ENCODE assay signal across 8 cellular contexts in the genomic region with DNA sequence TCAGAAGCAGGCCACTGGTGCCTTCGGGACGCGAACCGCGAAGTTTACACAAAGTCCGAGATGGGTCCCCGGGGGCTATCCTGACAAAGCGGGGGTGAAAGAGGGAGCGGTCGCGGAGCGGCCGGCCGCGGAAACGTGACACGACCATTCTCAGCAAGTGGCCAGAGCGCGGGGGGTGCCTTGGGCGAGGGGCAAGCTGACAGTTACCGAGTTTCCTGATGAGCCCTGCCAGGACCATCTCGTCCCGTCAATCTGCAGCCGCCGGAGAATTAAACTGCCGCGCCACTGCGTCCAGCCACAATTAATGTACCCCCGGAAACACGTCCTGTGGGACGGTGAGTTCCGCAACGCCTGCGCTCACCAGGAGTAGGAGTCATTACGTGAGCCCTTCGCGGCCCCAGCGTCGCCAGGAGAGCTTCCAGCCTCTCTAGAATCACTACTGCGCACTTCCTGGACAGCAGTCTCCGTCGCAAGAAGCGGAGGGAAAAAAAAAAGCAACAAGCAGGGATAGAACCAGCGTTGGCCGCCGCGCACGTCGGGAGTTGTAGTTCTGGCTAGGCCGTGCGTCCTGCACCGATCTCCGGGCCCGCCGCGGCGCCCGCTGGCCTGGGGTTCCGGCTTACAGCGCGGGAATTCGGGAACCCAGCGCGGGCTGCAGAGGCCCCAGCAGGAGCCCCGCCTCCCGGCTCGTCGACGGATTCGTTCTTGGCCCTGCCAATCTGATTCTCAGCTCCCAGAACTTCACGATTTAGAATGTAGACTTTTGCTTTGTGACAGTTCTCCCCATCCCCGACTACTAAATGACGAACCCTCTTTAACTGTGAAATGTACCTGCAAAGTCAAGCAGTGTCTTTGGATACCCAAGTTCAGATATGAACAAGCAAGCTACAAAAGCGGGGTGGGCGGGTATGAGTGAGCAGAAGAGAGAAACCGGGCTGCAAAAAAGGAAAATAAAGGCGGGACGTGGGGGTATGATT. TPM values are rescaled to one million over a fixed set of nuclear protein-coding genes. Genes with fewer than 3 reads are reported as not detected.
DNase-seq lines count a peak whose midpoint lies in the region; ATAC-seq and TF ChIP-seq lines count a peak whose summit lies in the region.

A gene with protein sequence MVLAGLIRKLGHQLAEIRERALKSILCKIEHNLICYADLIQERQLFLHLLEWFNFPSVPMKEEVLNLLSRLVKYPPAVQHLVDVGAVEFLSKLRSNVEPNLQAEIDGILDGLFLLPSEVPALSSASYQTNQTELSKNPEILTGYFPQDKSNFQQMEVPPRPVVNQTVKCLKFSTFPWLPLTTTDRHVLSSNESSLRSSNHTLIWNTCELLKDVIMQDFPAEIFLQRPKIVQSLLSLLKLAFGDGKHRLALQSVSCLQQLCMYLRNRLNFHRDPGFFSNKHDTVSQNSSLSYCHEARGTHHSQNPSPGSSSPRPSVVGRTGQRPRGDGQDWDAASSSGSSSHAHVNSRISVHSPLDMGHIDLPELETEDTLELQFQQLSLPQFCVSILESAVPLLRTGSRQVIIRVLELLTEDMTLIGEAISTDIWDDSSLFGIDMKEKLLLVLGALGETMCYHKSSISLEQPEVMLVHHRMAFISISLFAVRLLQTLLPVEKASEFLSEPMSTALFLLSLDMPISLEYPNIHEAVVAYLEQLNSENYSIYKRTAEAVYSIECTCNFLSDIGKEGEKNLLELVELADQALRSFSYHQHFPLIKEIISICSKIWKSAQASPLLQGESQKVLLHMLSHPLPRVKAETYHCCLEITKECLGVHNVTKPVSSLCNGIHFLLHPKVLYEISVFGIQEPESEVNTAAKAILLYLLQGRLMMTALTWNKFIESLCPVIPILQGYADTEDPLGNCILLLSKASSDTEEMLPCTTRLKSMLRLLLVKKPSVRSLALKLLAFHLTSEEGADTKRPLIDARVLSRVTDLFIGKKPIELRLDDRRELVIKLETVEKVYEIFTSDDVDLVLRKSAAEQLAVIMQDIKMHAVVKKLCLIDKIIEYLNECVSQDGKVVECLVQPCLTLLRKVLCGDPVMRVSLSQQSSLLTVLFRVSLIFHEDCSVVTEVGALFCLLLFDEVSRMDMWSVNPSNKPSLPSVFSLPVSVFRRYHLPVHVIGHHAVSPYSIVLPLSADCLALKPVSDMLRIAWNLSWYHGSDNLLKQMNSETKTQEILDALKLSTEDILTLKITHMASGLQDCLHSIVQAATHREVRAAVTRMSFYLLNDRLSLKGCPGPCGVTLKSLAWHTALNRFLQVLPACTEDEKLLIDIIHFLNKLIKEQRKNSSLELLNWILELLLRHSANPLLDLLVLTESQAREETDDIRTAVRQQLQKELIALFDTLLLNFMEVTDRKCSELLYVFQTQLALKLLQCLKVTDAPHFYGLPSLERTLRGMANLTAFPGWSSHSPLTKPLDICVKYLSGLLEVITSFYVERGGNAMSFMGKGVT (N-terminal part only) (minus strand): TSS at position 267 of the 977 bp plus-strand sequence. CDS start 29 bp downstream, at position 238.

- H3K4me3 ChIP-seq in AG04449 (ENCODE audit: low read depth, low read length) (peak within 1 kb of the TSS; percentile 85), cardiac fibroblast (replicated peaks in 1 of 2; ENCODE audit: low read depth in 2 of 2, low read length in 2 of 2) (peak within 1 kb of the TSS; percentile 78 to 85)

- H3K4me3 Mint-ChIP-seq in WTC11: peak within 1 kb of the TSS; percentile 99

- no peak for TF ChIP-seq CTCF in AG04449 (IDR thresholded peaks at IDR 0.05; ENCODE audit: insufficient read depth, low read length, missing control alignments)
- no peak for TF ChIP-seq CTCF in WTC11 (IDR thresholded peaks at IDR 0.05)
- no peak for TF ChIP-seq CTCF in cardiac fibroblast (IDR thresholded peaks at IDR 0.05; ENCODE audit: low read depth, low read length)

- peaks cover 16% of the 10 kb centered on the region for H3K36me3 Mint-ChIP-seq in WTC11

- H3K4me1 Mint-ChIP-seq in WTC11: peaks cover 15% of the 10 kb centered on the region

- CTCF ChIA-PET in AG04449 (lab: Yijun Ruan, JAX): interaction anchor here (1.1 to 2.7 kb wide), 6 partner anchors 11 to 249 kb away, joined by 3 to 18 read pairs (median 7); no protein-coding TSS in a partner anchor
- CTCF ChIA-PET in WTC11 (lab: Charles Lee): interaction anchor here (1.2 to 1.6 kb wide), 3 partner anchors 10 to 249 kb away, joined by 3 to 9 read pairs (median 7); no protein-coding TSS in a partner anchor

- ATAC-seq in GM18909 (IDR thresholded peaks at IDR 0.05; ENCODE audit: poor library complexity, unreplicated experiment) (peak; percentile 98), HG03175 (IDR thresholded peaks at IDR 0.05; ENCODE audit: unreplicated experiment) (peak; percentile 96), WTC11 (peak; percentile 99)

- POLR2A ChIA-PET in AG04449 (lab: Yijun Ruan, JAX): interaction anchor here (0.7 kb wide), 1 partner anchor 9 kb away, joined by 3 read pairs; no protein-coding TSS in a partner anchor
- POLR2A ChIA-PET in WTC11 (lab: Charles Lee): interaction anchor here (1.2 kb wide), 1 partner anchor 17 kb away, joined by 3 read pairs; no protein-coding TSS in a partner anchor

- H3K27ac Mint-ChIP-seq in WTC11: peak within 1 kb of the TSS; percentile 100

- H3K27me3 Mint-ChIP-seq in WTC11 (ENCODE audit: low read depth): no peaks in the 10 kb centered on the region; the same call in 1 of the 2 replicates

- DNase-seq in AG04449 (ENCODE audit: low read depth, low spot score): peak; percentile 76
- peak; percentile 78 for DNase-seq in NCI-H226
- peak; percentile 94 for DNase-seq in WTC11 (ENCODE audit: low spot score)
- DNase-seq in cardiac fibroblast (ENCODE audit: low read depth in 2 of 2): peak; percentile 97 to 98
- peak; percentile 92 for DNase-seq in iPS-NIHi7 (ENCODE audit: extremely low spot score)
- peak; percentile 91 for DNase-seq in smooth muscle cell of the brain vasculature (ENCODE audit: low read depth, low spot score)

- no peaks in the 10 kb centered on the region for H3K9me3 Mint-ChIP-seq in WTC11

TF ChIP-seq in WTC11, 78 proteins besides CTCF, POLR2A, EP300 and RAD21 (continues in another document):
- TF ChIP-seq ZNF416 (CRISPR knock-in tag; IDR thresholded peaks at IDR 0.05): no peak
- TF ChIP-seq, protein P1, sequence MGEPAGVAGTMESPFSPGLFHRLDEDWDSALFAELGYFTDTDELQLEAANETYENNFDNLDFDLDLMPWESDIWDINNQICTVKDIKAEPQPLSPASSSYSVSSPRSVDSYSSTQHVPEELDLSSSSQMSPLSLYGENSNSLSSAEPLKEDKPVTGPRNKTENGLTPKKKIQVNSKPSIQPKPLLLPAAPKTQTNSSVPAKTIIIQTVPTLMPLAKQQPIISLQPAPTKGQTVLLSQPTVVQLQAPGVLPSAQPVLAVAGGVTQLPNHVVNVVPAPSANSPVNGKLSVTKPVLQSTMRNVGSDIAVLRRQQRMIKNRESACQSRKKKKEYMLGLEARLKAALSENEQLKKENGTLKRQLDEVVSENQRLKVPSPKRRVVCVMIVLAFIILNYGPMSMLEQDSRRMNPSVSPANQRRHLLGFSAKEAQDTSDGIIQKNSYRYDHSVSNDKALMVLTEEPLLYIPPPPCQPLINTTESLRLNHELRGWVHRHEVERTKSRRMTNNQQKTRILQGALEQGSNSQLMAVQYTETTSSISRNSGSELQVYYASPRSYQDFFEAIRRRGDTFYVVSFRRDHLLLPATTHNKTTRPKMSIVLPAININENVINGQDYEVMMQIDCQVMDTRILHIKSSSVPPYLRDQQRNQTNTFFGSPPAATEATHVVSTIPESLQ (CRISPR knock-in tag; IDR thresholded peaks at IDR 0.05): no peak
- no peak for TF ChIP-seq MXD4 (CRISPR knock-in tag; IDR thresholded peaks at IDR 0.05; ENCODE audit: borderline replicate concordance)
- TF ChIP-seq TEAD4 (CRISPR knock-in tag; IDR thresholded peaks at IDR 0.05): no peak
- no peak for TF ChIP-seq RORB (CRISPR knock-in tag; IDR thresholded peaks at IDR 0.05)
- TF ChIP-seq ZNF263 (CRISPR knock-in tag; IDR thresholded peaks at IDR 0.05; ENCODE audit: low read depth): no peak
- no peak for TF ChIP-seq EMX1 (CRISPR knock-in tag; IDR thresholded peaks at IDR 0.05)
- TF ChIP-seq, protein P2, sequence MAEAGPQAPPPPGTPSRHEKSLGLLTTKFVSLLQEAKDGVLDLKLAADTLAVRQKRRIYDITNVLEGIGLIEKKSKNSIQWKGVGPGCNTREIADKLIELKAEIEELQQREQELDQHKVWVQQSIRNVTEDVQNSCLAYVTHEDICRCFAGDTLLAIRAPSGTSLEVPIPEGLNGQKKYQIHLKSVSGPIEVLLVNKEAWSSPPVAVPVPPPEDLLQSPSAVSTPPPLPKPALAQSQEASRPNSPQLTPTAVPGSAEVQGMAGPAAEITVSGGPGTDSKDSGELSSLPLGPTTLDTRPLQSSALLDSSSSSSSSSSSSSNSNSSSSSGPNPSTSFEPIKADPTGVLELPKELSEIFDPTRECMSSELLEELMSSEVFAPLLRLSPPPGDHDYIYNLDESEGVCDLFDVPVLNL (CRISPR knock-in tag; IDR thresholded peaks at IDR 0.05; ENCODE audit: borderline replicate concordance, low read depth): peak; percentile 95
- TF ChIP-seq NR1H2 (CRISPR knock-in tag; IDR thresholded peaks at IDR 0.05): no peak
- peak; percentile 34; the same call in 1 of the 2 replicates for TF ChIP-seq ETV6 (CRISPR knock-in tag; IDR thresholded peaks at IDR 0.05)
- TF ChIP-seq, protein P3, sequence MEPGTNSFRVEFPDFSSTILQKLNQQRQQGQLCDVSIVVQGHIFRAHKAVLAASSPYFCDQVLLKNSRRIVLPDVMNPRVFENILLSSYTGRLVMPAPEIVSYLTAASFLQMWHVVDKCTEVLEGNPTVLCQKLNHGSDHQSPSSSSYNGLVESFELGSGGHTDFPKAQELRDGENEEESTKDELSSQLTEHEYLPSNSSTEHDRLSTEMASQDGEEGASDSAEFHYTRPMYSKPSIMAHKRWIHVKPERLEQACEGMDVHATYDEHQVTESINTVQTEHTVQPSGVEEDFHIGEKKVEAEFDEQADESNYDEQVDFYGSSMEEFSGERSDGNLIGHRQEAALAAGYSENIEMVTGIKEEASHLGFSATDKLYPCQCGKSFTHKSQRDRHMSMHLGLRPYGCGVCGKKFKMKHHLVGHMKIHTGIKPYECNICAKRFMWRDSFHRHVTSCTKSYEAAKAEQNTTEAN (CRISPR knock-in tag; IDR thresholded peaks at IDR 0.05): peak; percentile 92
- TF ChIP-seq TEAD1 (CRISPR knock-in tag; IDR thresholded peaks at IDR 0.05): no peak
- 0 out of 2 replicates have a peak, but pooled peaks have one; percentile 26 for TF ChIP-seq SMAD4 (CRISPR knock-in tag; IDR thresholded peaks at IDR 0.05)
- no peak for TF ChIP-seq SMAD3 (CRISPR knock-in tag; IDR thresholded peaks at IDR 0.05; ENCODE audit: borderline replicate concordance)
- no peak for TF ChIP-seq JAZF1 (CRISPR knock-in tag; IDR thresholded peaks at IDR 0.05)
- TF ChIP-seq OVOL2 (CRISPR knock-in tag; IDR thresholded peaks at IDR 0.05; ENCODE audit: borderline replicate concordance): no peak
- no peak for TF ChIP-seq RELA (CRISPR knock-in tag; IDR thresholded peaks at IDR 0.05; ENCODE audit: borderline replicate concordance)
- TF ChIP-seq ELF4 (CRISPR knock-in tag; IDR thresholded peaks at IDR 0.05; ENCODE audit: low read depth): no peak
- TF ChIP-seq ATF1 (CRISPR knock-in tag; IDR thresholded peaks at IDR 0.05): no peak; the same call in 1 of the 2 replicates

RNA-seq across cellular contexts. Expression of the gene that starts here (rescaled TPM):
- total RNA-seq in WTC11 (2021): 18.9 to 23.0 TPM (median 21.5 TPM) in 3 replicates

Comparison
In these comparisons a context has a peak if more than half of its experiments do, and no peak if none do; other contexts are left out.
1. Peak in every context shown above with its lines: DNase-seq, ATAC-seq and H3K4me3 ChIP-seq.